Comparison of ENCODE assay signal across 9 cellular contexts in the genomic region with DNA sequence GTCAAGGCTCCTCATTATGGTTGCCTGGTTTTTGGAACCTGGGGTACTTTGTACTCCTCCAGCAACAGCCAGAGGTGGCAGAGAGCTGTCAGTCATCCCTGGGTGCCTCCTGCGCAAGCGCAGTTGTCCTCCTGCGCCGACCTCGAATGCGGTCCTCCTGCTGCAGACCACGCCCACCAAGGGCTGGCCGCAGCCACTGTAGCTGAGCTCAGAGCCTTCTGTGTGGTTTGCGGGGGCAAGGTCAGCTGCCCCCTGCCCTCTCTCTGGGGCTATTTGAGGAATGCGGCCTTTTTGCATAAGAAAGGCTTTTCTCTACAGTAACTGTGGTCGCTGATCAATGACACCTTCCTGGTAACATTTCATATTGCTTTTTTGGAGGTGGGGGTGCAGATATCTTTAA.
DNase-seq lines count a peak whose midpoint lies in the region; ATAC-seq and TF ChIP-seq lines count a peak whose summit lies in the region.
"Had no signal": no experiment of that assay in that cellular context is flagged by ENCODE, and none has a peak within 500 bp of the region (broad histone marks: within the 10 kb centered on the region; RNA-seq: fewer than 3 reads in every experiment).

No MANE protein-coding gene starts in this region.

- H3K4me1 ChIP-seq in PC-3 (ENCODE audit: insufficient read depth, low read length) = no peaks in the 10 kb centered on the region

- CTCF ChIA-PET in PC-3 (lab: Charles Lee) = no interaction called here

- no peak overlapping the region; the same call in 1 of the 2 replicates for H3K4me3 ChIP-seq in PC-3 (ENCODE audit: low read length)

- BruUV-seq in PC-3 (replicated peaks; lab: Mats Ljungman, UMichigan) = no TSS peak

- no peaks in the 10 kb centered on the region for H3K36me3 ChIP-seq in PC-3 (ENCODE audit: low read depth, low read length)

- no peaks in the 10 kb centered on the region for H3K9me2 ChIP-seq in PC-3 (replicated peaks; ENCODE audit: low read length)

- in situ Hi-C loops in Caki2 (cut with HindIII; ENCODE audit: low pct_unique_long_range_greater_than_20kb, low sequenced_read_pairs) = no loop called here

- peaks cover 2% of the 10 kb centered on the region for H3K4me1 Mint-ChIP-seq in glutamatergic neuron (ENCODE audit: low read depth, unreplicated experiment)
- H3K4me1 Mint-ChIP-seq in mesothelial cell of epicardium = peaks cover 2% of the 10 kb centered on the region

- H3K27ac Mint-ChIP-seq in glutamatergic neuron (ENCODE audit: unreplicated experiment) (peak overlapping the region; percentile 36), mesothelial cell of epicardium (no peak overlapping the region)

- no peaks in the 10 kb centered on the region for H3K79me2 ChIP-seq in PC-3 (ENCODE audit: low read length)

- H3K36me3 Mint-ChIP-seq in glutamatergic neuron (ENCODE audit: unreplicated experiment) (no peaks in the 10 kb centered on the region), mesothelial cell of epicardium (no peaks in the 10 kb centered on the region)

- H3K9me3 Mint-ChIP-seq in glutamatergic neuron (ENCODE audit: unreplicated experiment) (peaks cover 3% of the 10 kb centered on the region), mesothelial cell of epicardium (peaks cover 29% of the 10 kb centered on the region)

- no peaks in the 10 kb centered on the region for H3K27me3 ChIP-seq in PC-3 (ENCODE audit: low read length)

- H2AFZ ChIP-seq in PC-3 (ENCODE audit: low read length) = no peak overlapping the region

- DNase-seq in Caki2 (ENCODE audit: low read depth) = peak; percentile 16
- peak; percentile 23 for DNase-seq in PC-3
- DNase-seq in glutamatergic neuron = peak; percentile 93
- peak; percentile 40 to 63 for DNase-seq in mesothelial cell of epicardium (ENCODE audit: low spot score in 2 of 2, unreplicated experiment in 2 of 2)
- no peak for DNase-seq in NCI-H226
- no peak for DNase-seq in sciatic nerve (ENCODE audit: low spot score)
- no peak for DNase-seq in effector CD8-positive, alpha-beta T cell (lab: John Stamatoyannopoulos, UW)
- no peak for DNase-seq in HT-29 (ENCODE audit: low spot score)
- DNase-seq: NCI-H1417 treated with DMSO at 0.1 percent for 48 hours had no signal

- H3K9me3 ChIP-seq in PC-3 (ENCODE audit: low read length) = peaks cover 4% of the 10 kb centered on the region; the same call in 1 of the 2 replicates

- H3K27me3 Mint-ChIP-seq in glutamatergic neuron (ENCODE audit: unreplicated experiment) (no peaks in the 10 kb centered on the region), mesothelial cell of epicardium (ENCODE audit: low read depth) (no peaks in the 10 kb centered on the region)

- POLR2A ChIA-PET in PC-3 (lab: Charles Lee; ENCODE audit: unreplicated experiment) = no interaction called here

- H3K9ac ChIP-seq in PC-3 (ENCODE audit: low read length) = no peak overlapping the region

- no peaks in the 10 kb centered on the region for H4K20me1 ChIP-seq in PC-3 (ENCODE audit: low read length)

- ATAC-seq in PC-3 = no peak
- ATAC-seq in sciatic nerve = no peak

- TF ChIP-seq CTCF in PC-3 (conservative IDR thresholded peaks at IDR 0.05; ENCODE audit: low read depth, low read length) (no peak), glutamatergic neuron (IDR thresholded peaks at IDR 0.05; ENCODE audit: partially characterized antibody, unreplicated experiment) (no peak), mesothelial cell of epicardium (IDR thresholded peaks at IDR 0.05; ENCODE audit: unreplicated experiment) (no peak)

- no peak overlapping the region for H3K4me2 ChIP-seq in PC-3 (ENCODE audit: low read length)

- no peak overlapping the region for H3K27ac ChIP-seq in PC-3 (ENCODE audit: low read length)

- H3F3A ChIP-seq in PC-3 (ENCODE audit: low read length, unreplicated experiment) = no peaks in the 10 kb centered on the region

- intact Hi-C loops in PC-3 (cut with micrococcal nuclease) = no loop called here
- intact Hi-C loops in sciatic nerve (cut with DNase I) = no loop called here

- H3K4me3 Mint-ChIP-seq in glutamatergic neuron (ENCODE audit: unreplicated experiment) (peak overlapping the region; percentile 82), mesothelial cell of epicardium (peak overlapping the region; percentile 80)

Comparison
In these comparisons a context has a peak if more than half of its experiments do, and no peak if none do; other contexts are left out.
1. DNase-seq: peak in Caki2 (single experiment), PC-3 (single experiment), glutamatergic neuron (single experiment) and mesothelial cell of epicardium (2 of 2); none in NCI-H226 (single experiment), sciatic nerve (single experiment), effector CD8-positive, alpha-beta T cell (single experiment) and HT-29 (single experiment).